Comparison of ENCODE assay signal across 8 cellular contexts in genomic region chrX:155865193-155865592, GRCh38.
"Had no signal": no experiment of that assay in that cellular context is flagged by ENCODE, and none has a peak within 500 bp of the region (broad histone marks: within the 10 kb centered on the region; RNA-seq: fewer than 3 reads in every experiment).

No MANE protein-coding gene starts in this region.

- DNase-seq: GOT3 had no signal

- H3K27me3 Mint-ChIP-seq: IgD-negative memory B cell had no signal

- H2AFZ ChIP-seq: GM23248 had no signal

- ATAC-seq: HCT116 had no signal

- H3K27ac ChIP-seq: GM23248, HL-60 had no signal

- H3K9me3 ChIP-seq: HAP-1 had no signal

- H3K27ac Mint-ChIP-seq: HFFc6, IgD-negative memory B cell had no signal

- H3K4me3 Mint-ChIP-seq: HFFc6, IgD-negative memory B cell had no signal

- H3K36me3 ChIP-seq: HAP-1 had no signal

- H3K4me3 ChIP-seq: GM23248, HAP-1 had no signal

- FAIRE-seq: HepG2 had no signal

- H3K36me3 Mint-ChIP-seq: IgD-negative memory B cell had no signal

- H3K9ac ChIP-seq: GM23248 had no signal

- H3K4me1 Mint-ChIP-seq: IgD-negative memory B cell had no signal
